ENCODE assay signal across 20 cellular contexts in the genomic region with DNA sequence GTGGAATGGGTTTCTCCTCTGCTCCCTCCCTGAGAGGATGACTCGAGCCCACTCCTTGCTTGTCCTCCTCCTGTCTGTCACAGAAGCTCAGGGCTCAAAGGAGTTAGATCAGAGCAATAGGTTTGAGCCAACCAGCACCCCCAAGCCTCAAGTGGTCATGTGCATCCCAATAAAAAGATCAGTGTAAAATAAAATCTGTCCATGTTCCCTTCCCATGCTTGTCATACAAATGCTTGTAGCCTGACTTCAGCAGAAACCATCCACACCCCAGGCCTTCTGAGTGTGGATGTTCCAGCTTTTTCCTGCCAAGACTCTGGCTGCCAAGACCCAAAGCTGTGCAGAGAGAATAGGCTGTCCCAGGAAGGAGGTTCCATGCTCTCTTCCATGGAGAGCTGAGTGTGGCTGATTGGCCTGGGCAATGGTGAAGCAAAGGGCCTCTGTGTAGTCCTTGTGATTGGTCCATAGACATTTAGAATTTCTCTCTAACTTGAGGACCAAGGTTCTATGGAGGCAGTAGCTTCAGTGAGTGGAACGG.
"Had no signal": no experiment of that assay in that cellular context is flagged by ENCODE, and none has a peak within 500 bp of the region (broad histone marks: within the 10 kb centered on the region; RNA-seq: fewer than 3 reads in every experiment).

No MANE protein-coding gene starts in this region.

- H3K27me3 ChIP-seq: esophagus squamous epithelium, foreskin keratinocyte, right lobe of liver, spleen, transverse colon had no signal

- H3K4me3 ChIP-seq: esophagus squamous epithelium, lower lobe of right lung, prostate gland, right lobe of liver, spleen, thoracic aorta, transverse colon had no signal

- DNase-seq: cerebellar nuclear complex; effector memory CD8-positive, alpha-beta T cell; esophagus squamous epithelium; foreskin keratinocyte; lower lobe of right lung; mesenchymal stem cell; naive B cell; occipital lobe; right lobe of liver; spleen; stimulated activated CD4-positive, alpha-beta T cell treated with anti-CD3 and anti-CD28 coated beads, Interleukin-15, amount 100 ng/mL, for 24 hours; stimulated activated CD4-positive, alpha-beta T cell treated with anti-CD3 and anti-CD28 coated beads, Interleukin-1b, Interleukin-23, amount 100 ng/mL, for 48 hours; stimulated activated CD4-positive, alpha-beta T cell treated with anti-CD3 and anti-CD28 coated beads, Interleukin-4, amount 100 ng/mL, for 24 hours; transverse colon had no signal

- H3K27ac ChIP-seq: epithelial cell of prostate, esophagus squamous epithelium, foreskin keratinocyte, lower lobe of right lung, parathyroid adenoma, prostate gland, right lobe of liver, spleen, thoracic aorta, transverse colon had no signal

- H3K4me1 ChIP-seq: esophagus squamous epithelium, foreskin keratinocyte, prostate gland, right lobe of liver, transverse colon had no signal

- H3K9me3 ChIP-seq: esophagus squamous epithelium, prostate gland, right lobe of liver had no signal

- ATAC-seq: effector memory CD8-positive, alpha-beta T cell; foreskin keratinocyte; left lobe of liver; lower lobe of right lung; right lobe of liver; stimulated activated memory B cell treated with anti-CD40 and anti-IgM and Interleukin-4, amounts not matched to agents 10 μg/mL and 1 μg/mL and 100 μg/mL, for 72 hours had no signal

- H3K36me3 ChIP-seq: esophagus squamous epithelium, lower lobe of right lung, prostate gland, right lobe of liver, spleen, thoracic aorta, transverse colon had no signal
